23 cellular contexts compared by ENCODE assay signal in genomic region chr20:61699184-61700066, GRCh38.
DNase-seq lines count a peak whose midpoint lies in the region; ATAC-seq and TF ChIP-seq lines count a peak whose summit lies in the region.
"Had no signal": no experiment of that assay in that cellular context is flagged by ENCODE, and none has a peak within 500 bp of the region (broad histone marks: within the 10 kb centered on the region; RNA-seq: fewer than 3 reads in every experiment).

No MANE protein-coding gene starts in this region.

- TF ChIP-seq POLR2A in gastroesophageal sphincter (IDR thresholded peaks at IDR 0.05): no peak

- no peak overlapping the region for H3K4me3 Mint-ChIP-seq in nephron progenitor cell
- H3K4me3 Mint-ChIP-seq: activated CD8-positive, alpha-beta memory T cell treated with anti-CD3 and anti-CD28 coated beads, Interleukin-2, amount 10 ng/mL, durations not matched to agents 7 days and 5 days; activated naive CD4-positive, alpha-beta T cell treated with anti-CD3 and anti-CD28 coated beads for 36 hours; CD4-positive, alpha-beta T cell; HFFc6; nephron had no signal

- peaks cover 21% of the 10 kb centered on the region for H3K4me1 Mint-ChIP-seq in nephron progenitor cell
- H3K4me1 Mint-ChIP-seq: activated CD8-positive, alpha-beta memory T cell treated with anti-CD3 and anti-CD28 coated beads, Interleukin-2, amount 10 ng/mL, durations not matched to agents 7 days and 5 days; nephron had no signal

- H3K27me3 ChIP-seq in gastroesophageal sphincter: peaks cover 53% of the 10 kb centered on the region

- peak; percentile 6 for DNase-seq in EH (ENCODE audit: low read depth)
- peak; percentile 12 for DNase-seq in NCI-H2196 (lab: John Stamatoyannopoulos, UW; ENCODE audit: unreplicated experiment)
- DNase-seq in fibroblast of villous mesenchyme (ENCODE audit: low read depth): peak; percentile 3
- DNase-seq in nephron progenitor cell: no peak
- DNase-seq in NCI-H82 (lab: John Stamatoyannopoulos, UW): no peak
- DNase-seq in NCI-H2227 (lab: John Stamatoyannopoulos, UW; ENCODE audit: unreplicated experiment): no peak
- DNase-seq: activated CD4-positive, alpha-beta T cell treated with anti-CD3 and anti-CD28 coated beads, Interleukin-2, amount 50 U/mL, for 1 hour; activated CD8-positive, alpha-beta memory T cell treated with anti-CD3 and anti-CD28 coated beads, Interleukin-2, amount 10 ng/mL, durations not matched to agents 7 days and 5 days; activated naive CD4-positive, alpha-beta T cell treated with anti-CD3 and anti-CD28 coated beads for 36 hours; CD4-positive, alpha-beta T cell; dermis blood vessel endothelial cell; HFFc6; KBM-7; MM.1S; NCI-H1436 treated with DMSO at 0.1 percent for 48 hours; NCI-H524 treated with DMSO at 0.1 percent for 48 hours; RPMI8226; T-helper 9 cell; trophoblast cell had no signal

- no peak for TF ChIP-seq CTCF in fibroblast of villous mesenchyme (IDR thresholded peaks at IDR 0.05; ENCODE audit: insufficient read depth, low read depth, low read length)
- no peak for TF ChIP-seq CTCF in nephron progenitor cell (IDR thresholded peaks at IDR 0.05)
- TF ChIP-seq CTCF in gastroesophageal sphincter (IDR thresholded peaks at IDR 0.05): no peak

- 27 to 50% methylated on average over 3 to 13 of the region's 31 CpGs for WGBS in gastroesophageal sphincter (ENCODE audit: low coverage in 1 of 2), 2 donors

- peaks cover 6% of the 10 kb centered on the region for H3K27me3 Mint-ChIP-seq in nephron progenitor cell (ENCODE audit: low read depth, poor library complexity)
- H3K27me3 Mint-ChIP-seq: activated CD8-positive, alpha-beta memory T cell treated with anti-CD3 and anti-CD28 coated beads, Interleukin-2, amount 10 ng/mL, durations not matched to agents 7 days and 5 days; CD4-positive, alpha-beta T cell had no signal

- peak overlapping the region; percentile 70 for H3K27ac Mint-ChIP-seq in nephron progenitor cell
- H3K27ac Mint-ChIP-seq: activated CD8-positive, alpha-beta memory T cell treated with anti-CD3 and anti-CD28 coated beads, Interleukin-2, amount 10 ng/mL, durations not matched to agents 7 days and 5 days; activated naive CD4-positive, alpha-beta T cell treated with anti-CD3 and anti-CD28 coated beads for 36 hours; CD4-positive, alpha-beta T cell; HFFc6; nephron had no signal

- H3K9me3 Mint-ChIP-seq in nephron progenitor cell: no peaks in the 10 kb centered on the region
- H3K9me3 Mint-ChIP-seq: activated naive CD4-positive, alpha-beta T cell treated with anti-CD3 and anti-CD28 coated beads for 36 hours; CD4-positive, alpha-beta T cell; nephron had no signal

- H3K36me3 Mint-ChIP-seq in nephron progenitor cell (ENCODE audit: low read depth): no peaks in the 10 kb centered on the region
- H3K36me3 Mint-ChIP-seq: activated CD8-positive, alpha-beta memory T cell treated with anti-CD3 and anti-CD28 coated beads, Interleukin-2, amount 10 ng/mL, durations not matched to agents 7 days and 5 days had no signal

- no peak for TF ChIP-seq EP300 in gastroesophageal sphincter (IDR thresholded peaks at IDR 0.05)

- no peaks in the 10 kb centered on the region for H3K9me3 ChIP-seq in gastroesophageal sphincter

- no peak overlapping the region for H3K27ac ChIP-seq in gastroesophageal sphincter

- ATAC-seq in GM21515 (IDR thresholded peaks at IDR 0.05; ENCODE audit: unreplicated experiment) (no peak), gastroesophageal sphincter (no peak)
- ATAC-seq: activated CD8-positive, alpha-beta memory T cell treated with anti-CD3 and anti-CD28 coated beads, Interleukin-2, amount 10 ng/mL, durations not matched to agents 7 days and 5 days; left lobe of liver had no signal

- no peaks in the 10 kb centered on the region for H3K36me3 ChIP-seq in gastroesophageal sphincter

- H3K4me1 ChIP-seq in gastroesophageal sphincter: no peaks in the 10 kb centered on the region

- H3K4me3 ChIP-seq in fibroblast of villous mesenchyme (ENCODE audit: low read depth, low read length) (no peak overlapping the region), gastroesophageal sphincter (no peak overlapping the region)

Comparison
In these comparisons a context has a peak if more than half of its experiments do, and no peak if none do; other contexts are left out.
1. DNase-seq: peak in EH (single experiment), NCI-H2196 (single experiment) and fibroblast of villous mesenchyme (single experiment); none in nephron progenitor cell (single experiment), NCI-H82 (single experiment) and NCI-H2227 (single experiment).